In genomic region chr15:45115312-45115820, GRCh38 we compare ENCODE assay signal across 30 cellular contexts. TPM values are rescaled to one million over a fixed set of nuclear protein-coding genes. Genes with fewer than 3 reads are reported as not detected.
"Had no signal": no experiment of that assay in that cellular context is flagged by ENCODE, and none has a peak within 500 bp of the region (broad histone marks: within the 10 kb centered on the region; RNA-seq: fewer than 3 reads in every experiment).

No MANE protein-coding gene starts in this region.

- H3K4me3 Mint-ChIP-seq: activated B cell treated with CpG ODN at 0.5 μM for 24 hours; activated CD4-positive, alpha-beta memory T cell treated with anti-CD3 and anti-CD28 coated beads, Interleukin-2, amount 10 ng/mL, durations not matched to agents 7 days and 5 days; activated naive CD4-positive, alpha-beta T cell treated with anti-CD3 and anti-CD28 coated beads for 36 hours; activated naive CD8-positive, alpha-beta T cell treated with anti-CD3 and anti-CD28 coated beads, Interleukin-2, amount 10 ng/mL, durations not matched to agents 7 days and 5 days; activated T-helper 17 cell treated with anti-CD3 and anti-CD28 coated beads, Interleukin-2, amount 50 U/mL, for 72 hours had no signal

- H3K27ac ChIP-seq: adrenal gland, SK-N-MC had no signal

- H3K36me3 ChIP-seq: adrenal gland had no signal

- H3K4me3 ChIP-seq: adrenal gland, SK-N-MC had no signal

- H3K36me3 Mint-ChIP-seq: activated naive CD8-positive, alpha-beta T cell treated with anti-CD3 and anti-CD28 coated beads, Interleukin-2, amount 10 ng/mL, durations not matched to agents 7 days and 5 days; T-cell had no signal

- ATAC-seq: activated T-helper 17 cell treated with anti-CD3 and anti-CD28 coated beads, Interleukin-2, amount 50 U/mL, for 72 hours; Right ventricle myocardium inferior; T-cell had no signal

- DNase-seq: activated B cell treated with CpG ODN at 0.5 μM for 24 hours; activated CD4-positive, alpha-beta memory T cell treated with anti-CD3 and anti-CD28 coated beads, Interleukin-2, amount 10 ng/mL, durations not matched to agents 7 days and 5 days; activated CD4-positive, alpha-beta T cell treated with anti-CD3 and anti-CD28 coated beads for 1 hour; activated CD4-positive, alpha-beta T cell treated with anti-CD3 and anti-CD28 coated beads, Interleukin-2, amount 50 U/mL, for 1 hour; activated gamma-delta T cell; activated naive CD4-positive, alpha-beta T cell treated with anti-CD3 and anti-CD28 coated beads for 36 hours; activated naive CD8-positive, alpha-beta T cell treated with anti-CD3 and anti-CD28 coated beads, Interleukin-2, amount 10 ng/mL, durations not matched to agents 7 days and 5 days; activated T-cell treated with anti-CD3 and anti-CD28 coated beads for 4 hours; activated T-cell treated with anti-CD3 and anti-CD28 coated beads, Interleukin-2, amount 50 U/mL, for 48 hours; adrenal gland; anterior cingulate cortex; MM.1S; NCI-H1105; NCI-H1436; NCI-H1694 treated with DMSO at 0.1 percent for 48 hours; NCI-H2029 treated with DMSO at 0.1 percent for 48 hours; NCI-H345; NCI-H510A; NCI-H526 treated with DMSO at 0.1 percent for 48 hours; NCI-H82; T-cell; T-helper 2 cell; T1000 had no signal

- H3K9me3 ChIP-seq: adrenal gland had no signal

- H3K27ac Mint-ChIP-seq: activated B cell treated with CpG ODN at 0.5 μM for 24 hours; activated CD4-positive, alpha-beta memory T cell treated with anti-CD3 and anti-CD28 coated beads, Interleukin-2, amount 10 ng/mL, durations not matched to agents 7 days and 5 days; activated naive CD4-positive, alpha-beta T cell treated with anti-CD3 and anti-CD28 coated beads for 36 hours; activated naive CD8-positive, alpha-beta T cell treated with anti-CD3 and anti-CD28 coated beads, Interleukin-2, amount 10 ng/mL, durations not matched to agents 7 days and 5 days; activated T-helper 17 cell treated with anti-CD3 and anti-CD28 coated beads, Interleukin-2, amount 50 U/mL, for 72 hours; T-cell had no signal

- H3K9me3 Mint-ChIP-seq: activated B cell treated with CpG ODN at 0.5 μM for 24 hours; activated CD4-positive, alpha-beta memory T cell treated with anti-CD3 and anti-CD28 coated beads, Interleukin-2, amount 10 ng/mL, durations not matched to agents 7 days and 5 days; activated naive CD4-positive, alpha-beta T cell treated with anti-CD3 and anti-CD28 coated beads for 36 hours; activated naive CD8-positive, alpha-beta T cell treated with anti-CD3 and anti-CD28 coated beads, Interleukin-2, amount 10 ng/mL, durations not matched to agents 7 days and 5 days; activated T-helper 17 cell treated with anti-CD3 and anti-CD28 coated beads, Interleukin-2, amount 50 U/mL, for 72 hours; T-cell had no signal

RNA-seq across cellular contexts. Expression of gene DUOXA2, which starts 1.2 kb away (rescaled TPM):
- total RNA-seq: activated B cell treated with CpG ODN at 0.5 μM for 24 hours; activated CD4-positive, alpha-beta memory T cell treated with anti-CD3 and anti-CD28 coated beads, Interleukin-2, amount 10 ng/mL, durations not matched to agents 7 days and 5 days; activated CD8-positive, alpha-beta memory T cell treated with anti-CD3 and anti-CD28 coated beads for 36 hours; activated naive CD4-positive, alpha-beta T cell treated with anti-CD3 and anti-CD28 coated beads for 36 hours; activated naive CD8-positive, alpha-beta T cell treated with anti-CD3 and anti-CD28 coated beads, Interleukin-2, amount 10 ng/mL, durations not matched to agents 7 days and 5 days; cardiac septum; OCI-LY7; Right ventricle myocardium inferior; RPMI7951; T-cell had no signal

RNA-seq across cellular contexts. Expression of gene DUOX2, which starts 1.4 kb away (rescaled TPM):
- total RNA-seq: activated B cell treated with CpG ODN at 0.5 μM for 24 hours; activated naive CD4-positive, alpha-beta T cell treated with anti-CD3 and anti-CD28 coated beads for 36 hours; activated naive CD8-positive, alpha-beta T cell treated with anti-CD3 and anti-CD28 coated beads, Interleukin-2, amount 10 ng/mL, durations not matched to agents 7 days and 5 days; RPMI7951 had no signal

RNA-seq across cellular contexts. Expression of gene DUOXA1, which starts 14.3 kb away (rescaled TPM):
- total RNA-seq: activated CD4-positive, alpha-beta memory T cell treated with anti-CD3 and anti-CD28 coated beads, Interleukin-2, amount 10 ng/mL, durations not matched to agents 7 days and 5 days; activated CD8-positive, alpha-beta memory T cell treated with anti-CD3 and anti-CD28 coated beads for 36 hours; activated naive CD4-positive, alpha-beta T cell treated with anti-CD3 and anti-CD28 coated beads for 36 hours; OCI-LY7; RPMI7951 had no signal

RNA-seq across cellular contexts. Expression of gene DUOX1, which starts 14.4 kb away (rescaled TPM):
- total RNA-seq: activated naive CD8-positive, alpha-beta T cell treated with anti-CD3 and anti-CD28 coated beads, Interleukin-2, amount 10 ng/mL, durations not matched to agents 7 days and 5 days; OCI-LY7; RPMI7951 had no signal
